Comparison of ENCODE assay signal across 13 cellular contexts in genomic region chr12:14936224-14936861, GRCh38. TPM values are rescaled to one million over a fixed set of nuclear protein-coding genes. Genes with fewer than 3 reads are reported as not detected.
DNase-seq lines count a peak whose midpoint lies in the region; ATAC-seq, FAIRE-seq and TF ChIP-seq lines count a peak whose summit lies in the region.
"Had no signal": no experiment of that assay in that cellular context is flagged by ENCODE, and none has a peak within 500 bp of the region (broad histone marks: within the 10 kb centered on the region; RNA-seq: fewer than 3 reads in every experiment).

No MANE protein-coding gene starts in this region.

- H3K36me3 Mint-ChIP-seq in nephron (ENCODE audit: low read depth), result no peaks in the 10 kb centered on the region
- peaks cover 82% of the 10 kb centered on the region for H3K36me3 Mint-ChIP-seq in activated naive CD4-positive, alpha-beta T cell treated with anti-CD3 and anti-CD28 coated beads, Interleukin-2, amount 10 ng/mL, durations not matched to agents 7 days and 5 days

- DNase-seq in NCI-H146 (lab: John Stamatoyannopoulos, UW), result peak; percentile 14
- DNase-seq in NCI-H146 treated with DMSO at 0.1 percent for 48 hours (lab: John Stamatoyannopoulos, UW; ENCODE audit: unreplicated experiment), result no peak
- peak; percentile 19 for DNase-seq in LHCN-M2 (ENCODE audit: low read depth)
- peak; percentile 44 for DNase-seq in bronchial epithelial cell (ENCODE audit: low read depth)
- DNase-seq in activated naive CD4-positive, alpha-beta T cell treated with Interleukin-2 at 50 U/mL for 16 hours, result no peak
- no peak for DNase-seq in activated naive CD4-positive, alpha-beta T cell treated with anti-CD3 and anti-CD28 coated beads, Interleukin-2, amount 10 ng/mL, durations not matched to agents 7 days and 5 days
- DNase-seq: activated T-cell treated with anti-CD3 and anti-CD28 coated beads, Interleukin-2, amount 50 U/mL, for 1 hour; NCI-H2081 had no signal

- no peak for ATAC-seq in GM18861 (IDR thresholded peaks at IDR 0.05; ENCODE audit: unreplicated experiment)

- H3K36me3 ChIP-seq in bronchial epithelial cell (ENCODE audit: control insufficient read depth, insufficient read depth, low read length), result no peaks in the 10 kb centered on the region

- no peaks in the 10 kb centered on the region for H3K27me3 Mint-ChIP-seq in nephron (ENCODE audit: low read depth)
- no peaks in the 10 kb centered on the region for H3K27me3 Mint-ChIP-seq in activated naive CD4-positive, alpha-beta T cell treated with anti-CD3 and anti-CD28 coated beads, Interleukin-2, amount 10 ng/mL, durations not matched to agents 7 days and 5 days

- H3K27me3 ChIP-seq in bronchial epithelial cell (ENCODE audit: control insufficient read depth, insufficient read depth, low read length), result no peaks in the 10 kb centered on the region

- H3K4me1 Mint-ChIP-seq in nephron, result peaks cover 16% of the 10 kb centered on the region
- peaks cover 26% of the 10 kb centered on the region for H3K4me1 Mint-ChIP-seq in activated naive CD4-positive, alpha-beta T cell treated with anti-CD3 and anti-CD28 coated beads, Interleukin-2, amount 10 ng/mL, durations not matched to agents 7 days and 5 days

- H3K4me3 ChIP-seq in bronchial epithelial cell (ENCODE audit: low read depth, low read length), result no peak overlapping the region

- peaks cover 5% of the 10 kb centered on the region for H3K9me3 Mint-ChIP-seq in nephron
- H3K9me3 Mint-ChIP-seq in activated naive CD4-positive, alpha-beta T cell treated with anti-CD3 and anti-CD28 coated beads, Interleukin-2, amount 10 ng/mL, durations not matched to agents 7 days and 5 days, result peaks cover 1% of the 10 kb centered on the region

- no peak overlapping the region for H3K4me3 Mint-ChIP-seq in nephron
- H3K4me3 Mint-ChIP-seq in activated naive CD4-positive, alpha-beta T cell treated with anti-CD3 and anti-CD28 coated beads, Interleukin-2, amount 10 ng/mL, durations not matched to agents 7 days and 5 days, result no peak overlapping the region

- CTCF ChIA-PET in activated naive CD4-positive, alpha-beta T cell treated with anti-CD3 and anti-CD28 coated beads, Interleukin-2, amount 10 ng/mL, durations not matched to agents 7 days and 5 days (lab: Charles Lee), result interaction anchor here (0.7 to 3.8 kb wide), 11 partner anchors 9 to 167 kb away, joined by 3 to 17 read pairs (median 4); no protein-coding TSS in a partner anchor

- H3K27ac Mint-ChIP-seq in nephron, result peak overlapping the region; percentile 20 to 98 (median 98)
- no peak overlapping the region for H3K27ac Mint-ChIP-seq in activated naive CD4-positive, alpha-beta T cell treated with anti-CD3 and anti-CD28 coated beads, Interleukin-2, amount 10 ng/mL, durations not matched to agents 7 days and 5 days

- FAIRE-seq in bronchial epithelial cell (lab: Jason Lieb, UNC), result no peak
- FAIRE-seq: A204.1, GM18507 had no signal

- TF ChIP-seq CTCF in bronchial epithelial cell (IDR thresholded peaks at IDR 0.05; ENCODE audit: insufficient read depth, low read length, severe bottlenecking), result peak; percentile 11
- peak in 1 of 3 experiments; percentile 8 for TF ChIP-seq CTCF in nephron (IDR thresholded peaks at IDR 0.05; ENCODE audit: unreplicated experiment in 3 of 3)

RNA-seq across cellular contexts. Expression of gene ERP27, which starts 2.0 kb away (rescaled TPM):
- total RNA-seq in LHCN-M2 (2014; rRNA removed) (not detected in 2 replicates), bronchial epithelial cell (not detected in 2 replicates)
- not detected for polyA plus RNA-seq in LHCN-M2 (2012)

RNA-seq across cellular contexts. Expression of gene ARHGDIB, which starts 25.1 kb away (rescaled TPM):
- total RNA-seq in LHCN-M2 (2014; rRNA removed) (16.0 and 16.8 TPM in 2 replicates), bronchial epithelial cell (0.53 and 1.2 TPM in 2 replicates)
- polyA plus RNA-seq in LHCN-M2 (2012), result 20.3 TPM

RNA-seq across cellular contexts. Expression of gene PDE6H, which starts 36.5 kb away (rescaled TPM):
- total RNA-seq in LHCN-M2 (2014; rRNA removed) (not detected in 2 replicates), bronchial epithelial cell (not detected in 2 replicates)
- not detected for polyA plus RNA-seq in LHCN-M2 (2012)
- total RNA-seq: T-helper 1 cell treated with Interleukin-12 subunit alpha and Interleukin-12 subunit beta and Interleukin-4 antibody, amounts not matched to agents 30 ng/mL and 1 ng/mL, for 36 hours had no signal

RNA-seq across cellular contexts. Expression of gene MGP, which starts 50.7 kb away (rescaled TPM):
- not detected in 2 replicates for total RNA-seq in LHCN-M2 (2014; rRNA removed)
- polyA plus RNA-seq in LHCN-M2 (2012), result not detected
- 0.79 TPM in 1 of 2 replicates, not detected in the other for total RNA-seq in bronchial epithelial cell

Comparison
In these comparisons a context has a peak if more than half of its experiments do, and no peak if none do; other contexts are left out.
1. DNase-seq: peak in NCI-H146 (single experiment), LHCN-M2 (single experiment) and bronchial epithelial cell (single experiment); none in NCI-H146 treated with DMSO at 0.1 percent for 48 hours (single experiment), activated naive CD4-positive, alpha-beta T cell treated with Interleukin-2 at 50 U/mL for 16 hours (single experiment) and activated naive CD4-positive, alpha-beta T cell treated with anti-CD3 and anti-CD28 coated beads, Interleukin-2, amount 10 ng/mL, durations not matched to agents 7 days and 5 days (single experiment).